17 cellular contexts compared by ENCODE assay signal in the genomic region with DNA sequence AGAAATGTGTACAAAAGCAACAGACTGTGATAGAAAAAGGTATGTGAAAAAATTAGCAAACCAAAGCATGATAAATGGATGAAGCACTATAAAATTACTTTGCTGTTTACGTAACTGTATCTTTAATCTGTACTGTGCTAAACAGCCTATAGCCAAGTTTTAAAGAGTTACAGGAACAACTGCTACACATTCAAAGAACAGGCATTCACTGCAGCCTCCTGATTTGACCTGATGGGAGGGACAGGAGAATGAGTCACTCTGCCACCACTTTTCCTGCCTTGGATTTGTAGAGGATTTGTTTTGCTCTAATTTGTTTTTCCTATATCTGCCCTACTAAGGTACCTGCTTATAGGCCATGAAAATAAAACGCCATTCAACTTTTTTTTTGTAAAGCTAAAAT.
DNase-seq lines count a peak whose midpoint lies in the region; ATAC-seq, FAIRE-seq and TF ChIP-seq lines count a peak whose summit lies in the region.
"Had no signal": no experiment of that assay in that cellular context is flagged by ENCODE, and none has a peak within 500 bp of the region (broad histone marks: within the 10 kb centered on the region; RNA-seq: fewer than 3 reads in every experiment).

No MANE protein-coding gene starts in this region.

- H3K9me3 Mint-ChIP-seq in progenitor cell of endocrine pancreas (ENCODE audit: low read depth) (no peaks in the 10 kb centered on the region), chondrocyte (ENCODE audit: low read depth) (peaks cover 3% of the 10 kb centered on the region)
- H3K9me3 Mint-ChIP-seq: activated naive CD8-positive, alpha-beta T cell treated with anti-CD3 and anti-CD28 coated beads for 36 hours; activated T-cell treated with anti-CD3 and anti-CD28 coated beads, Interleukin-2, amount 50 U/mL, for 4 hours had no signal

- peak; percentile 85 for FAIRE-seq in RCC 7860 (lab: Jason Lieb, UNC)

- peaks cover 1% of the 10 kb centered on the region for H3K36me3 Mint-ChIP-seq in progenitor cell of endocrine pancreas (ENCODE audit: insufficient read depth)
- peaks cover 13% of the 10 kb centered on the region for H3K36me3 Mint-ChIP-seq in chondrocyte (ENCODE audit: low read depth)
- H3K36me3 Mint-ChIP-seq: activated naive CD8-positive, alpha-beta T cell treated with anti-CD3 and anti-CD28 coated beads for 36 hours had no signal

- H3K27ac Mint-ChIP-seq in progenitor cell of endocrine pancreas (peak overlapping the region; percentile 28), chondrocyte (ENCODE audit: unreplicated experiment) (no peak overlapping the region)
- H3K27ac Mint-ChIP-seq: activated naive CD8-positive, alpha-beta T cell treated with anti-CD3 and anti-CD28 coated beads for 36 hours; H9 had no signal

- TF ChIP-seq CTCF in progenitor cell of endocrine pancreas (IDR thresholded peaks at IDR 0.05; ENCODE audit: unreplicated experiment) (no peak), chondrocyte (IDR thresholded peaks at IDR 0.05) (no peak)

- H3K4me3 Mint-ChIP-seq in progenitor cell of endocrine pancreas (ENCODE audit: low read depth) (no peak overlapping the region), chondrocyte (ENCODE audit: unreplicated experiment) (no peak overlapping the region)
- H3K4me3 Mint-ChIP-seq: activated naive CD8-positive, alpha-beta T cell treated with anti-CD3 and anti-CD28 coated beads for 36 hours; activated T-cell treated with anti-CD3 and anti-CD28 coated beads, Interleukin-2, amount 50 U/mL, for 4 hours; H9; neural crest cell had no signal

- peak; percentile 35 for DNase-seq in Daoy (ENCODE audit: low read depth)
- DNase-seq in RCC 7860 (ENCODE audit: low spot score), result peak; percentile 38
- peak; percentile 6 to 51 for DNase-seq in dermis microvascular lymphatic vessel endothelial cell (ENCODE audit: low read depth in 2 of 2)
- no peak for DNase-seq in progenitor cell of endocrine pancreas (ENCODE audit: low spot score, unreplicated experiment)
- no peak for DNase-seq in left colon
- no peak for DNase-seq in chondrocyte (ENCODE audit: low spot score)
- DNase-seq in LoVo (ENCODE audit: low spot score), result no peak
- no peak for DNase-seq in COR-L47 (lab: John Stamatoyannopoulos, UW)
- DNase-seq: activated CD4-positive, alpha-beta T cell treated with anti-CD3 and anti-CD28 coated beads, Interleukin-2, amount 50 U/mL, for 1 hour; activated naive CD8-positive, alpha-beta T cell treated with anti-CD3 and anti-CD28 coated beads for 36 hours; activated T-cell treated with anti-CD3 and anti-CD28 coated beads, Interleukin-2, amount 50 U/mL, for 4 hours; central memory CD4-positive, alpha-beta T cell; H9; mesendoderm; NCI-H1092 treated with DMSO at 0.1 percent for 48 hours; NK-92 treated with Interleukin-12 subunit alpha and Interleukin-12 subunit beta, amount 100 ng/mL, for 24 hours had no signal

- H3K27me3 Mint-ChIP-seq in progenitor cell of endocrine pancreas, result no peaks in the 10 kb centered on the region
- no peaks in the 10 kb centered on the region for H3K27me3 Mint-ChIP-seq in chondrocyte (ENCODE audit: low read depth)

- peaks cover 43% of the 10 kb centered on the region for H3K4me1 Mint-ChIP-seq in progenitor cell of endocrine pancreas (ENCODE audit: low read depth)
- H3K4me1 Mint-ChIP-seq in chondrocyte (ENCODE audit: low read depth), result peaks cover 39% of the 10 kb centered on the region
- H3K4me1 Mint-ChIP-seq: activated naive CD8-positive, alpha-beta T cell treated with anti-CD3 and anti-CD28 coated beads for 36 hours had no signal

- no peak for ATAC-seq in left colon
- ATAC-seq: activated T-cell treated with anti-CD3 and anti-CD28 coated beads, Interleukin-2, amount 50 U/mL, for 4 hours had no signal

- intact Hi-C loops in left colon (cut with DNase I, micrococcal nuclease), result no loop called here

Comparison
In these comparisons a context has a peak if more than half of its experiments do, and no peak if none do; other contexts are left out.
1. DNase-seq: peak in Daoy (single experiment), RCC 7860 (single experiment) and dermis microvascular lymphatic vessel endothelial cell (2 of 2); none in progenitor cell of endocrine pancreas (single experiment), left colon (0 of 2), chondrocyte (single experiment), LoVo (single experiment) and COR-L47 (single experiment).